1 cellular context compared by ENCODE assay signal in genomic region chr14:54818201-54819133, GRCh38.
TF ChIP-seq lines count a peak whose summit lies in the region.

No MANE protein-coding gene starts in this region.

TF ChIP-seq in SK-N-SH, 30 proteins besides CTCF, POLR2A, EP300 and RAD21 (continued from another document):
- TF ChIP-seq REST (IDR thresholded peaks at IDR 0.05; ENCODE audit: low read depth, low read length) (0 out of 2 replicates have a peak, but pooled peaks have one; percentile 18), PBX3 (IDR thresholded peaks at IDR 0.05) (peak; percentile 87), GABPA (IDR thresholded peaks at IDR 0.05; ENCODE audit: low read depth) (no peak), MAX (IDR thresholded peaks at IDR 0.05; ENCODE audit: low read depth) (peak; percentile 70), YY1 (IDR thresholded peaks at IDR 0.05; ENCODE audit: low read depth) (0 out of 2 replicates have a peak, but pooled peaks have one; percentile 19), FOXM1 (IDR thresholded peaks at IDR 0.05; ENCODE audit: low read depth) (peak; percentile 40), RXRA (IDR thresholded peaks at IDR 0.05; ENCODE audit: borderline replicate concordance, low read depth) (peak; percentile 14; the same call in 1 of the 2 replicates), RFX5 (IDR thresholded peaks at IDR 0.05; ENCODE audit: low read length) (no peak)
